Comparison of ENCODE assay signal across 6 cellular contexts in the genomic region with DNA sequence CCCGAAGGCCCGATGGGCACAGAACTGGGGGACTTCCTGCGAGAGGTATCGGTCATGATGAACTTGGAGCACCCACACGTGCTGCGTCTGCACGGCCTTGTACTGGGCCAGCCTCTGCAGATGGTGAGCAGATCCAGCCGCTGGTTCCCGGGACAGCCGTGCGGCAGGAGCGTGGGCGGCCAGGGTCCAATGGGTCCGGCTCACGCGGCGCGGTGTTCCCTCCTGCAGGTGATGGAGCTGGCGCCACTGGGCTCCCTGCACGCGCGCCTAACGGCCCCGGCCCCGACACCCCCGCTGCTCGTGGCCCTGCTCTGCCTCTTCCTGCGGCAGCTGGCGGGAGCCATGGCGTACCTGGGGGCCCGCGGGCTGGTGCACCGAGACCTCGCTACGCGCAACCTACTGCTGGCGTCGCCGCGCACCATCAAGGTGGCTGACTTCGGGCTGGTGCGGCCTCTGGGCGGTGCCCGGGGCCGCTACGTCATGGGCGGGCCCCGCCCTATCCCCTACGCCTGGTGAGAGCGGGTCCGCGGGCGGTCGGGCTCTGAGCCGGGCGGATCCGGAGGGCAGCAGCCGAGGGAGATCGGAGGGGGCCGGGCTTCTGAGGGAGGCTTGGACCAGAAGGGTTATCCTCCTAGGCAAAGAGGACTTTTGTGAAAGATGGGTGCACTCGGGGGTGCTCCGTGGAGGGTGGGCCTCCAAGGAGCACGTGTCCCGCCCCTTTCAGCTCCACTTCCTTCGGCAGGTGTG. TPM values are rescaled to one million over a fixed set of nuclear protein-coding genes. Genes with fewer than 3 reads are reported as not detected.
DNase-seq lines count a peak whose midpoint lies in the region; ATAC-seq and TF ChIP-seq lines count a peak whose summit lies in the region.

No MANE protein-coding gene starts in this region.

- peaks cover 28% of the 10 kb centered on the region in 2 donors for H3K27me3 Mint-ChIP-seq in natural killer cell treated with Interleukin-12 subunit alpha and Interleukin-12 subunit beta and Interleukin-15 and Interleukin-18, amount 100 ng/mL, for 72 hours

- no peaks in the 10 kb centered on the region for H3K9me3 ChIP-seq in PC-3 (ENCODE audit: low read length)

- no peak overlapping the region for H3K4me2 ChIP-seq in PC-3 (ENCODE audit: low read length)

- no peaks in the 10 kb centered on the region for H3F3A ChIP-seq in PC-3 (ENCODE audit: low read length, unreplicated experiment)

- ATAC-seq in natural killer cell treated with Interleukin-12 subunit alpha and Interleukin-12 subunit beta and Interleukin-15 and Interleukin-18, amount 100 ng/mL, for 72 hours, result peak; percentile 94 to 95
- no peak for ATAC-seq in PC-3

- no peak overlapping the region for H3K4me3 ChIP-seq in PC-3 (ENCODE audit: low read length)

- H4K20me1 ChIP-seq in PC-3 (ENCODE audit: low read length), result no peaks in the 10 kb centered on the region

- peaks cover 0 to 5% of the 10 kb centered on the region in 2 donors for H3K4me1 Mint-ChIP-seq in natural killer cell treated with Interleukin-12 subunit alpha and Interleukin-12 subunit beta and Interleukin-15 and Interleukin-18, amount 100 ng/mL, for 72 hours (ENCODE audit: low read depth in 2 of 2)

- H3K79me2 ChIP-seq in PC-3 (ENCODE audit: low read length), result peaks cover 4% of the 10 kb centered on the region; the same call in 1 of the 2 replicates

- POLR2A ChIA-PET in PC-3 (lab: Charles Lee; ENCODE audit: unreplicated experiment), result no interaction called here

- no peaks in the 10 kb centered on the region for H3K9me2 ChIP-seq in PC-3 (replicated peaks; ENCODE audit: low read length)

- no peak overlapping the region for H3K27ac ChIP-seq in PC-3 (ENCODE audit: low read length)

- H3K4me1 ChIP-seq in PC-3 (ENCODE audit: insufficient read depth, low read length), result peaks cover 6% of the 10 kb centered on the region; the same call in 1 of the 2 replicates

- CTCF ChIA-PET in PC-3 (lab: Charles Lee), result no interaction called here

- BruUV-seq in PC-3 (replicated peaks; lab: Mats Ljungman, UMichigan), result no TSS peak

- H3K4me3 Mint-ChIP-seq in natural killer cell treated with Interleukin-12 subunit alpha and Interleukin-12 subunit beta and Interleukin-15 and Interleukin-18, amount 100 ng/mL, for 72 hours, result peak overlapping the region; percentile 22

- no peak overlapping the region for H3K9ac ChIP-seq in PC-3 (ENCODE audit: low read length)

- peaks cover 3% of the 10 kb centered on the region for H3K9me3 Mint-ChIP-seq in natural killer cell treated with Interleukin-12 subunit alpha and Interleukin-12 subunit beta and Interleukin-15 and Interleukin-18, amount 100 ng/mL, for 72 hours

- H3K36me3 ChIP-seq in PC-3 (ENCODE audit: low read depth, low read length), result no peaks in the 10 kb centered on the region

- DNase-seq in NCI-H2196 treated with DMSO at 0.1 percent for 48 hours (lab: John Stamatoyannopoulos, UW; ENCODE audit: unreplicated experiment), result peak; percentile 5
- peak; percentile 81 for DNase-seq in astrocyte of the hippocampus (ENCODE audit: low read depth, low spot score)
- no peak for DNase-seq in natural killer cell treated with Interleukin-12 subunit alpha and Interleukin-12 subunit beta and Interleukin-15 and Interleukin-18, amount 100 ng/mL, for 72 hours (ENCODE audit: low spot score)
- DNase-seq in PC-3, result no peak
- no peak for DNase-seq in NCI-H2227 (lab: John Stamatoyannopoulos, UW; ENCODE audit: unreplicated experiment)

- TF ChIP-seq POLR2A in GM15510 (IDR thresholded peaks at IDR 0.05; ENCODE audit: borderline replicate concordance, extremely low read depth, insufficient read length), result peak; percentile 49

- no peak overlapping the region for H3K27ac Mint-ChIP-seq in natural killer cell treated with Interleukin-12 subunit alpha and Interleukin-12 subunit beta and Interleukin-15 and Interleukin-18, amount 100 ng/mL, for 72 hours

- TF ChIP-seq CTCF in PC-3 (conservative IDR thresholded peaks at IDR 0.05; ENCODE audit: low read depth, low read length), result no peak

- no peaks in the 10 kb centered on the region for H3K27me3 ChIP-seq in PC-3 (ENCODE audit: low read length)

- no peak overlapping the region for H2AFZ ChIP-seq in PC-3 (ENCODE audit: low read length)

- peaks cover 6% of the 10 kb centered on the region for H3K36me3 Mint-ChIP-seq in natural killer cell treated with Interleukin-12 subunit alpha and Interleukin-12 subunit beta and Interleukin-15 and Interleukin-18, amount 100 ng/mL, for 72 hours

- intact Hi-C loops in PC-3 (cut with micrococcal nuclease), result no loop called here

RNA-seq across cellular contexts. Expression of a gene that starts 3.0 kb away (rescaled TPM):
- under 1 TPM in 1 of 2 donors, not detected in 1; 0.36 TPM for total RNA-seq in natural killer cell treated with Interleukin-12 subunit alpha and Interleukin-12 subunit beta and Interleukin-15 and Interleukin-18, amount 100 ng/mL, for 72 hours
- 10.8 and 13.5 TPM in 2 replicates for total RNA-seq in PC-3 (2014; rRNA removed)

RNA-seq across cellular contexts. Expression of a gene that starts 10.4 kb away (rescaled TPM):
- 10 to 100 TPM; 32.2 to 48.4 TPM for total RNA-seq in natural killer cell treated with Interleukin-12 subunit alpha and Interleukin-12 subunit beta and Interleukin-15 and Interleukin-18, amount 100 ng/mL, for 72 hours
- total RNA-seq in PC-3 (2014; rRNA removed), result 53.8 and 62.7 TPM in 2 replicates

RNA-seq across cellular contexts. Expression of a gene that starts 20.0 kb away (rescaled TPM):
- 10 to 100 TPM; 40.1 to 51.1 TPM for total RNA-seq in natural killer cell treated with Interleukin-12 subunit alpha and Interleukin-12 subunit beta and Interleukin-15 and Interleukin-18, amount 100 ng/mL, for 72 hours
- total RNA-seq in PC-3 (2014; rRNA removed), result 56.6 and 82.4 TPM in 2 replicates

RNA-seq across cellular contexts. Expression of a gene that starts 23.7 kb away (rescaled TPM):
- 1 to 10 TPM; 2.3 to 7.7 TPM for total RNA-seq in natural killer cell treated with Interleukin-12 subunit alpha and Interleukin-12 subunit beta and Interleukin-15 and Interleukin-18, amount 100 ng/mL, for 72 hours
- total RNA-seq in PC-3 (2014; rRNA removed), result 7.4 and 12.7 TPM in 2 replicates

RNA-seq across cellular contexts. Expression of a gene that starts 29.0 kb away (rescaled TPM):
- not detected for total RNA-seq in natural killer cell treated with Interleukin-12 subunit alpha and Interleukin-12 subunit beta and Interleukin-15 and Interleukin-18, amount 100 ng/mL, for 72 hours
- total RNA-seq in PC-3 (2014; rRNA removed), result not detected in 2 replicates

Comparison
In these comparisons a context has a peak if more than half of its experiments do, and no peak if none do; other contexts are left out.
1. DNase-seq: peak in NCI-H2196 treated with DMSO at 0.1 percent for 48 hours (single experiment) and astrocyte of the hippocampus (single experiment); none in natural killer cell treated with Interleukin-12 subunit alpha and Interleukin-12 subunit beta and Interleukin-15 and Interleukin-18, amount 100 ng/mL, for 72 hours (single experiment), PC-3 (single experiment) and NCI-H2227 (single experiment).